8 cellular contexts compared by ENCODE assay signal in genomic region chr3:130227540-130227939, GRCh38.
"Had no signal": no experiment of that assay in that cellular context is flagged by ENCODE, and none has a peak within 500 bp of the region (broad histone marks: within the 10 kb centered on the region; RNA-seq: fewer than 3 reads in every experiment).

No MANE protein-coding gene starts in this region.

- H3K36me3 ChIP-seq: HAP-1 had no signal

- H3K4me1 ChIP-seq: HAP-1 had no signal

- ATAC-seq: HCT116 had no signal

- H3K9ac ChIP-seq: GM23248 had no signal

- H3K9me3 ChIP-seq: HAP-1 had no signal

- H3K27ac ChIP-seq: GM23248, HL-60 had no signal

- H2AFZ ChIP-seq: GM23248 had no signal

- H3K4me3 ChIP-seq: GM23248, HAP-1 had no signal

- DNase-seq: GM23248, GOT3, H7, HFFc6, KG1 had no signal
